In the genomic region with DNA sequence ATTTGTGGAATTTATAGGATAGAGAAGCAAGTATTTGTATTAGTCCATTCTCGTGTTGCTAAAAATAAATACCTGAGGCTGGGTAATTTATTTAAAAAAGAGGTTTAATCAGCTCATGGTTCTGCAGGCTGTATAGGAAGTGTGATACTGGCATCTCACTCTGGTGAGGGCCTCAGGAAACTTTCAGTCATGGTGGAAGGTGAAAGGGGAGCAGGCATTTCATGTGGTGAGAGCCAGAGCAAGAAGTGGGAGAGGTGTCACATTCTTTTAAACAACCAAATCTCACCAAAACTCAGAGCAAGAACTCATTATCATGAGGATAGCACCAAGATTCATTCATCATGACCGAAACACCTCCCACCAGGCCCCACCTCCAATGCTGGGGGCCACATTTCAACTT, we compare ENCODE assay signal across 1 cellular context.
TF ChIP-seq lines count a peak whose summit lies in the region.

No MANE protein-coding gene starts in this region.

TF ChIP-seq in IMR-90, 13 proteins besides CTCF, POLR2A, EP300 and RAD21:
- no peak for TF ChIP-seq CEBPB (IDR thresholded peaks at IDR 0.05; ENCODE audit: low read depth, low read length)
- no peak for TF ChIP-seq FOS (IDR thresholded peaks at IDR 0.05; ENCODE audit: low read depth, low read length)
- no peak for TF ChIP-seq MXI1 (IDR thresholded peaks at IDR 0.05; ENCODE audit: borderline replicate concordance, low read depth, low read length)
- TF ChIP-seq MAFK (IDR thresholded peaks at IDR 0.05; ENCODE audit: low read depth, low read length) = no peak
- TF ChIP-seq, protein P1, sequence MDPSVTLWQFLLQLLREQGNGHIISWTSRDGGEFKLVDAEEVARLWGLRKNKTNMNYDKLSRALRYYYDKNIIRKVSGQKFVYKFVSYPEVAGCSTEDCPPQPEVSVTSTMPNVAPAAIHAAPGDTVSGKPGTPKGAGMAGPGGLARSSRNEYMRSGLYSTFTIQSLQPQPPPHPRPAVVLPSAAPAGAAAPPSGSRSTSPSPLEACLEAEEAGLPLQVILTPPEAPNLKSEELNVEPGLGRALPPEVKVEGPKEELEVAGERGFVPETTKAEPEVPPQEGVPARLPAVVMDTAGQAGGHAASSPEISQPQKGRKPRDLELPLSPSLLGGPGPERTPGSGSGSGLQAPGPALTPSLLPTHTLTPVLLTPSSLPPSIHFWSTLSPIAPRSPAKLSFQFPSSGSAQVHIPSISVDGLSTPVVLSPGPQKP (IDR thresholded peaks at IDR 0.05; ENCODE audit: borderline replicate concordance, low read depth, low read length) = no peak
- no peak for TF ChIP-seq MAZ (IDR thresholded peaks at IDR 0.05; ENCODE audit: borderline replicate concordance, low read depth, low read length)
- no peak for TF ChIP-seq RFX5 (IDR thresholded peaks at IDR 0.05; ENCODE audit: low read depth, low read length)
- TF ChIP-seq SMC3 (IDR thresholded peaks at IDR 0.05; ENCODE audit: low read depth, low read length) = no peak
- TF ChIP-seq BHLHE40 (IDR thresholded peaks at IDR 0.05; ENCODE audit: low read depth, low read length) = no peak
- no peak for TF ChIP-seq RCOR1 (IDR thresholded peaks at IDR 0.05; ENCODE audit: insufficient replicate concordance, low read length)
- TF ChIP-seq CHD1 (IDR thresholded peaks at IDR 0.05; ENCODE audit: low read depth, low read length) = no peak
TF ChIP-seq in IMR-90: peak in this region for 0.
